13 cellular contexts compared by ENCODE assay signal in the genomic region with DNA sequence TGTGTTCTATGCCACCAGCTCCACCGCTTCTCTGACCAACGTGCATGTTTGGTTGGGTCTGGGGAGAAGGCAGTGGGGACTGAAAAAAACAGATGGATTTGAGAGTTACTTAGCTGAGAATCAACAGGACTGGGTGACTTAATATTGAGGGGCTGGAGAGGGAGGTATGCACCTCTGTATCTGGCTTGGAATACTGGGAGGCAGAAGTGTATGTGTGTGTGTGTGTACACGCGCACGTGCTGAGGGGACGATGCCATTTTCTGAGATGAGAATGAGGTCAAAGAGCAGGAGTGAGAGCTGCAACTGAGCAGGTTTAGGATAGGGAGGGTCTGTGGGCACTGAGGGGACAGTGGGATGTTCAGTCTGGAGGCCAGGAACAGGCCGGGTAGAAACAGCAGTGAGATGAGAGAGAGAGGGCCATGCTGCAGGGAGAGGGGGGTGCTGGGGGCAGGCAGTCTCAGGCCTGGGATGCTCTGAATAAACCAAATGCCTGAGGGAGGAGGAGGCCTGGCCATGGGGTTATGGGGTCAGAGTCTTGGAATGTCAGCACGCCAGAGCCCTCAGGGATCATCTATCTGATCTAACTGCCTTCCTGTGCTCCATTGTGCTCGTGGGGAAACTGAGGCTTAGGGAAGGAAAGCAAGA. TPM values are rescaled to one million over a fixed set of nuclear protein-coding genes. Genes with fewer than 3 reads are reported as not detected.
A peak's percentile ranks its signal among the peaks of the same experiment; 100 is the strongest.
DNase-seq lines count a peak whose midpoint lies in the region; ATAC-seq and TF ChIP-seq lines count a peak whose summit lies in the region.
"Had no signal": no experiment of that assay in that cellular context is flagged by ENCODE, and none has a peak within 500 bp of the region (broad histone marks: within the 10 kb centered on the region; RNA-seq: fewer than 3 reads in every experiment).

No MANE protein-coding gene starts in this region.

- H3K9me3 ChIP-seq in SJCRH30 (replicated peaks) = no peaks in the 10 kb centered on the region
- H3K9me3 ChIP-seq in psoas muscle = no peaks in the 10 kb centered on the region

- WGBS in psoas muscle, 3 donors = 77 to 81% (median 80%) methylated on average over 9 of the region's 9 CpGs

- CTCF ChIA-PET in T-cell (lab: Charles Lee) = no interaction called here

- H3K27ac ChIP-seq in SJCRH30 (peak overlapping the region; percentile 82), psoas muscle (peak overlapping the region; percentile 71)

- no peak overlapping the region for H3K4me3 Mint-ChIP-seq in T-cell
- H3K4me3 Mint-ChIP-seq in stimulated activated naive CD8-positive, alpha-beta T cell treated with anti-CD3 and anti-CD28 coated beads, Interleukin-15, amount 100 ng/mL, for 72 hours = no peak overlapping the region
- H3K4me3 Mint-ChIP-seq: CD4-positive, alpha-beta memory T cell had no signal

- TF ChIP-seq CTCF in AG10803 (conservative IDR thresholded peaks at IDR 0.05; ENCODE audit: low read length) = no peak
- TF ChIP-seq CTCF in fibroblast of the aortic adventitia (IDR thresholded peaks at IDR 0.05; ENCODE audit: insufficient read depth, low read length) = no peak
- no peak for TF ChIP-seq CTCF in psoas muscle (IDR thresholded peaks at IDR 0.05)

- H3K9me3 Mint-ChIP-seq in T-cell = no peaks in the 10 kb centered on the region
- H3K9me3 Mint-ChIP-seq in stimulated activated naive CD8-positive, alpha-beta T cell treated with anti-CD3 and anti-CD28 coated beads, Interleukin-15, amount 100 ng/mL, for 72 hours = no peaks in the 10 kb centered on the region
- H3K9me3 Mint-ChIP-seq: activated naive CD4-positive, alpha-beta T cell treated with anti-CD3 and anti-CD28 coated beads, Interleukin-2, amount 50 U/mL, for 72 hours; CD4-positive, alpha-beta memory T cell had no signal

- POLR2A ChIA-PET in T-cell (lab: Charles Lee) = no interaction called here

- no peaks in the 10 kb centered on the region for H3K27me3 ChIP-seq in SJCRH30
- H3K27me3 ChIP-seq in psoas muscle (ENCODE audit: insufficient read depth in 3 of 3, low read length in 2 of 3) = no peaks in the 10 kb centered on the region

- peak; percentile 84 for DNase-seq in AG10803 (ENCODE audit: low read depth)
- DNase-seq in SJCRH30 = no peak
- peak; percentile 72 for DNase-seq in fibroblast of the aortic adventitia (ENCODE audit: low read depth)
- no peak for DNase-seq in psoas muscle
- no peak for DNase-seq in T-cell
- DNase-seq in stimulated activated naive CD8-positive, alpha-beta T cell treated with anti-CD3 and anti-CD28 coated beads, Interleukin-15, amount 100 ng/mL, for 72 hours = no peak
- DNase-seq: CD4-positive, alpha-beta memory T cell; H7; NCI-H82 had no signal

- H3K27me3 Mint-ChIP-seq in T-cell = no peaks in the 10 kb centered on the region
- H3K27me3 Mint-ChIP-seq in stimulated activated naive CD8-positive, alpha-beta T cell treated with anti-CD3 and anti-CD28 coated beads, Interleukin-15, amount 100 ng/mL, for 72 hours = no peaks in the 10 kb centered on the region

- no peak overlapping the region for H3K4me3 ChIP-seq in AG10803 (ENCODE audit: low read length)
- no peak overlapping the region for H3K4me3 ChIP-seq in SJCRH30
- H3K4me3 ChIP-seq in fibroblast of the aortic adventitia (ENCODE audit: low read depth, low read length) = no peak overlapping the region
- H3K4me3 ChIP-seq in psoas muscle = no peak overlapping the region

- peaks cover 78% of the 10 kb centered on the region for H3K4me1 ChIP-seq in SJCRH30
- peaks cover 10% of the 10 kb centered on the region for H3K4me1 ChIP-seq in psoas muscle

- H3K27ac Mint-ChIP-seq in T-cell = no peak overlapping the region
- peak overlapping the region in 1 of 2 donors; percentile 10 for H3K27ac Mint-ChIP-seq in stimulated activated naive CD8-positive, alpha-beta T cell treated with anti-CD3 and anti-CD28 coated beads, Interleukin-15, amount 100 ng/mL, for 72 hours
- H3K27ac Mint-ChIP-seq: activated naive CD4-positive, alpha-beta T cell treated with anti-CD3 and anti-CD28 coated beads, Interleukin-2, amount 50 U/mL, for 72 hours; CD4-positive, alpha-beta memory T cell had no signal

- intact Hi-C loops in psoas muscle (cut with DNase I) = no loop called here

- H3K36me3 ChIP-seq in SJCRH30 (no peaks in the 10 kb centered on the region), psoas muscle (ENCODE audit: insufficient read depth in 1 of 2, low read depth in 1 of 2) (no peaks in the 10 kb centered on the region)

- ATAC-seq in psoas muscle (no peak), T-cell (replicated peaks in 1 of 4) (no peak), GM21619 (IDR thresholded peaks at IDR 0.05; ENCODE audit: unreplicated experiment) (no peak), HG03045 (IDR thresholded peaks at IDR 0.05; ENCODE audit: unreplicated experiment) (no peak)
- ATAC-seq in stimulated activated naive CD8-positive, alpha-beta T cell treated with anti-CD3 and anti-CD28 coated beads, Interleukin-15, amount 100 ng/mL, for 72 hours = no peak
- ATAC-seq: activated naive CD4-positive, alpha-beta T cell treated with anti-CD3 and anti-CD28 coated beads, Interleukin-2, amount 50 U/mL, for 72 hours had no signal

- no peaks in the 10 kb centered on the region for H3K36me3 Mint-ChIP-seq in T-cell
- H3K36me3 Mint-ChIP-seq: activated naive CD4-positive, alpha-beta T cell treated with anti-CD3 and anti-CD28 coated beads, Interleukin-2, amount 50 U/mL, for 72 hours; CD4-positive, alpha-beta memory T cell had no signal

- no peaks in the 10 kb centered on the region for H3K4me1 Mint-ChIP-seq in T-cell
- H3K4me1 Mint-ChIP-seq in stimulated activated naive CD8-positive, alpha-beta T cell treated with anti-CD3 and anti-CD28 coated beads, Interleukin-15, amount 100 ng/mL, for 72 hours = no peaks in the 10 kb centered on the region

RNA-seq across cellular contexts. Expression of gene PDGFRB, which starts 14.0 kb away (rescaled TPM):
- total RNA-seq in SJCRH30 (2014; rRNA removed; shearing (Covaris generic)) = 4.7 and 7.2 TPM in 2 replicates
- total RNA-seq in fibroblast of the aortic adventitia (ENCODE audit: low replicate concordance) (111 and 180 TPM in 2 replicates), psoas muscle (10 to 100 TPM; 34.0 to 56.0 (median 39.1) TPM), T-cell (1 to 10 TPM in 3 of 5 donors, under 1 TPM in 2; 0.32 to 3.6 (median 1.6) TPM)
- polyA plus RNA-seq in psoas muscle = 10 to 100 TPM; 14.6 to 19.9 (median 19.2) TPM
- total RNA-seq: CD4-positive, alpha-beta memory T cell had no signal
- polyA plus RNA-seq: CD4-positive, alpha-beta memory T cell had no signal

RNA-seq across cellular contexts. Expression of gene CDX1, which starts 24.9 kb away (rescaled TPM):
- not detected in 2 replicates for total RNA-seq in SJCRH30 (2014; rRNA removed; shearing (Covaris generic))
- total RNA-seq in fibroblast of the aortic adventitia (ENCODE audit: low replicate concordance) (0.18 and 0.65 TPM in 2 replicates), psoas muscle (not detected), T-cell (under 1 TPM in 1 of 5 donors, not detected in 4; 0.23 TPM)
- under 1 TPM in 2 of 3 donors, not detected in 1; 0.06 to 0.08 TPM for polyA plus RNA-seq in psoas muscle
- total RNA-seq: activated naive CD4-positive, alpha-beta T cell treated with anti-CD3 and anti-CD28 coated beads, Interleukin-2, amount 50 U/mL, for 72 hours; CD4-positive, alpha-beta memory T cell; ureter had no signal
- polyA plus RNA-seq: CD4-positive, alpha-beta memory T cell had no signal

RNA-seq across cellular contexts. Expression of gene SLC6A7, which starts 48.2 kb away (rescaled TPM):
- not detected in 2 replicates for total RNA-seq in SJCRH30 (2014; rRNA removed; shearing (Covaris generic))
- not detected in 2 replicates for total RNA-seq in fibroblast of the aortic adventitia (ENCODE audit: low replicate concordance)
- total RNA-seq in psoas muscle = not detected
- not detected for polyA plus RNA-seq in psoas muscle
- not detected for total RNA-seq in T-cell
- total RNA-seq: activated naive CD4-positive, alpha-beta T cell treated with anti-CD3 and anti-CD28 coated beads, Interleukin-2, amount 50 U/mL, for 72 hours; CD4-positive, alpha-beta memory T cell; H7 had no signal
- polyA plus RNA-seq: CD4-positive, alpha-beta memory T cell had no signal

RNA-seq across cellular contexts. Expression of gene CSF1R, which starts 55.3 kb away (rescaled TPM):
- 0.06 and 0.13 TPM in 2 replicates for total RNA-seq in SJCRH30 (2014; rRNA removed; shearing (Covaris generic))
- under 0.01 and 0.16 TPM in 2 replicates for total RNA-seq in fibroblast of the aortic adventitia (ENCODE audit: low replicate concordance)
- 10 to 100 TPM in 2 of 4 donors, 1 to 10 TPM in 2; 4.2 to 20.0 (median 10.7) TPM for total RNA-seq in psoas muscle
- 1 to 10 TPM; 1.2 to 1.6 (median 1.3) TPM for polyA plus RNA-seq in psoas muscle
- under 1 TPM in 4 of 5 donors, not detected in 1; 0.36 to 0.95 (median 0.58) TPM for total RNA-seq in T-cell
- total RNA-seq: H7 had no signal

Comparison
In these comparisons a context has a peak if more than half of its experiments do, and no peak if none do; other contexts are left out.
1. DNase-seq: peak in AG10803 (single experiment) and fibroblast of the aortic adventitia (single experiment); none in SJCRH30 (0 of 2), psoas muscle (0 of 2), T-cell (0 of 34) and stimulated activated naive CD8-positive, alpha-beta T cell treated with anti-CD3 and anti-CD28 coated beads, Interleukin-15, amount 100 ng/mL, for 72 hours (0 of 2).